ENCODE assay signal across 20 cellular contexts in the genomic region with DNA sequence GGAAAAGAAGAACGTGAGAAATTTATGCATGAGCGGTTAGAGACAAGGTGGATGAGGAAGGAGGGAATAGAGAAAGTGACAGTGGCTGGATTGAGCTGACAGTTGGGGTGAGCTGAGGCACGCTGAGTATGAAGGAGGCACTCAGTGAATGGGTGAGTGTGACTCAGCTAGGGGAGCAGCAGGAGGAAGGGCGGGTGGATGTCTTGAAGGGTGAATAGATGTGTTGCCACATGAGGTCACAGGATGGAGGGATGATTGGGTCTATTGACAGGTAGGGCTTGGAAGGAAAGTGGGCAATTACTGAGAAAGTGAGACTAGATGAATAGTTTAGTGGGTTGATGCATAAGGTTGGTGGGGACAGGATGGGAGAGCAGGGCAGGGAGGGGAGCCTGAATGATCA. TPM values are rescaled to one million over a fixed set of nuclear protein-coding genes. Genes with fewer than 3 reads are reported as not detected.
DNase-seq lines count a peak whose midpoint lies in the region; ATAC-seq and TF ChIP-seq lines count a peak whose summit lies in the region.
"Had no signal": no experiment of that assay in that cellular context is flagged by ENCODE, and none has a peak within 500 bp of the region (broad histone marks: within the 10 kb centered on the region; RNA-seq: fewer than 3 reads in every experiment).

No MANE protein-coding gene starts in this region.

- H3K4me1 ChIP-seq in Peyer's patch = no peaks in the 10 kb centered on the region

- peaks cover 2% of the 10 kb centered on the region for H3K27me3 Mint-ChIP-seq in activated CD8-positive, alpha-beta T cell treated with anti-CD3 and anti-CD28 coated beads for 36 hours
- peaks cover 24% of the 10 kb centered on the region for H3K27me3 Mint-ChIP-seq in activated CD8-positive, alpha-beta T cell treated with anti-CD3 and anti-CD28 coated beads, Interleukin-2, amount 10 ng/mL, durations not matched to agents 7 days and 5 days (ENCODE audit: low read depth)
- H3K27me3 Mint-ChIP-seq in CD14-positive monocyte (ENCODE audit: low read depth in 3 of 3) (peaks cover 28 to 42% (median 39%) of the 10 kb centered on the region in 3 donors), natural killer cell (ENCODE audit: low read depth in 2 of 2) (peaks cover 9 to 19% of the 10 kb centered on the region in 2 donors)

- no peak for DNase-seq in activated CD8-positive, alpha-beta T cell treated with anti-CD3 and anti-CD28 coated beads for 36 hours
- no peak for DNase-seq in activated CD8-positive, alpha-beta T cell treated with anti-CD3 and anti-CD28 coated beads, Interleukin-2, amount 10 ng/mL, durations not matched to agents 7 days and 5 days
- peak; percentile 47 for DNase-seq in CD14-positive monocyte (ENCODE audit: low spot score)
- DNase-seq in Peyer's patch = peak in 2 of 3 donors; percentile 8 to 15
- DNase-seq in mesenteric fat pad (ENCODE audit: low spot score) = peak; percentile 49
- no peak for DNase-seq in NOMO-1 treated with dmso at 0.1 percent for 144 hours (lab: John Stamatoyannopoulos, UW; ENCODE audit: unreplicated experiment)
- DNase-seq in natural killer cell = no peak
- DNase-seq: 8988T, DMS 273 treated with DMSO at 0.1 percent for 48 hours, H7, Karpas-422, NCI-H1417, NCI-H1930, NCI-H2171 treated with DMSO at 0.1 percent for 48 hours, NCI-H510A, NCI-H82 had no signal

- no peaks in the 10 kb centered on the region for H3K27me3 ChIP-seq in Peyer's patch
- H3K27me3 ChIP-seq: BLaER1 had no signal

- peak; percentile 88 for ATAC-seq in activated CD8-positive, alpha-beta T cell treated with anti-CD3 and anti-CD28 coated beads for 36 hours
- no peak for ATAC-seq in activated CD8-positive, alpha-beta T cell treated with anti-CD3 and anti-CD28 coated beads, Interleukin-2, amount 10 ng/mL, durations not matched to agents 7 days and 5 days
- ATAC-seq in HG03469 (IDR thresholded peaks at IDR 0.05; ENCODE audit: unreplicated experiment) = no peak
- ATAC-seq in natural killer cell = no peak
- ATAC-seq: HepG2 had no signal

- H3K36me3 Mint-ChIP-seq in activated CD8-positive, alpha-beta T cell treated with anti-CD3 and anti-CD28 coated beads for 36 hours (ENCODE audit: low read depth) = no peaks in the 10 kb centered on the region
- no peaks in the 10 kb centered on the region for H3K36me3 Mint-ChIP-seq in activated CD8-positive, alpha-beta T cell treated with anti-CD3 and anti-CD28 coated beads, Interleukin-2, amount 10 ng/mL, durations not matched to agents 7 days and 5 days (ENCODE audit: low read depth)
- H3K36me3 Mint-ChIP-seq in CD14-positive monocyte (peaks cover under 1 to 15% of the 10 kb centered on the region in 2 donors), natural killer cell (no peaks in the 10 kb centered on the region)

- H3K4me1 Mint-ChIP-seq in activated CD8-positive, alpha-beta T cell treated with anti-CD3 and anti-CD28 coated beads for 36 hours (ENCODE audit: low read depth) = no peaks in the 10 kb centered on the region
- no peaks in the 10 kb centered on the region for H3K4me1 Mint-ChIP-seq in activated CD8-positive, alpha-beta T cell treated with anti-CD3 and anti-CD28 coated beads, Interleukin-2, amount 10 ng/mL, durations not matched to agents 7 days and 5 days (ENCODE audit: low read depth)
- H3K4me1 Mint-ChIP-seq in CD14-positive monocyte = peaks cover 13% of the 10 kb centered on the region
- peaks cover 0 to 13% of the 10 kb centered on the region in 2 donors for H3K4me1 Mint-ChIP-seq in natural killer cell

- no peaks in the 10 kb centered on the region for H3K36me3 ChIP-seq in Peyer's patch
- H3K36me3 ChIP-seq: BLaER1 had no signal

- H3K9me3 Mint-ChIP-seq in activated CD8-positive, alpha-beta T cell treated with anti-CD3 and anti-CD28 coated beads for 36 hours = peaks cover 4% of the 10 kb centered on the region
- peaks cover 10% of the 10 kb centered on the region for H3K9me3 Mint-ChIP-seq in activated CD8-positive, alpha-beta T cell treated with anti-CD3 and anti-CD28 coated beads, Interleukin-2, amount 10 ng/mL, durations not matched to agents 7 days and 5 days (ENCODE audit: insufficient read depth)
- H3K9me3 Mint-ChIP-seq in CD14-positive monocyte = peaks cover 5 to 15% (median 10%) of the 10 kb centered on the region in 7 donors
- H3K9me3 Mint-ChIP-seq in natural killer cell = no peaks in the 10 kb centered on the region

- H3K4me3 Mint-ChIP-seq in activated CD8-positive, alpha-beta T cell treated with anti-CD3 and anti-CD28 coated beads for 36 hours = no peak overlapping the region
- H3K4me3 Mint-ChIP-seq in activated CD8-positive, alpha-beta T cell treated with anti-CD3 and anti-CD28 coated beads, Interleukin-2, amount 10 ng/mL, durations not matched to agents 7 days and 5 days = no peak overlapping the region
- no peak overlapping the region for H3K4me3 Mint-ChIP-seq in CD14-positive monocyte
- H3K4me3 Mint-ChIP-seq in natural killer cell = no peak overlapping the region

- H3K4me3 ChIP-seq in Peyer's patch = no peak overlapping the region
- H3K4me3 ChIP-seq: BLaER1 had no signal

- POLR2A ChIA-PET in activated CD8-positive, alpha-beta T cell treated with anti-CD3 and anti-CD28 coated beads for 36 hours (lab: Charles Lee) = no interaction called here
- POLR2A ChIA-PET in activated CD8-positive, alpha-beta T cell treated with anti-CD3 and anti-CD28 coated beads, Interleukin-2, amount 10 ng/mL, durations not matched to agents 7 days and 5 days (lab: Charles Lee) = no interaction called here

- TF ChIP-seq POLR2A in Peyer's patch (IDR thresholded peaks at IDR 0.05) = no peak

- H3K27ac ChIP-seq in Peyer's patch = no peak overlapping the region
- H3K27ac ChIP-seq: BLaER1 had no signal

- intact Hi-C loops in activated CD8-positive, alpha-beta T cell treated with anti-CD3 and anti-CD28 coated beads for 36 hours (cut with micrococcal nuclease) = no loop called here
- intact Hi-C loops in CD14-positive monocyte (cut with micrococcal nuclease) (loop anchor here in 1 of 2 donors (5.0 kb wide), 1 partner anchor 90 kb away; a partner anchor contains a TSS), natural killer cell (cut with micrococcal nuclease) (no loop called here)

- CTCF ChIA-PET in activated CD8-positive, alpha-beta T cell treated with anti-CD3 and anti-CD28 coated beads for 36 hours (lab: Charles Lee) = no interaction called here
- CTCF ChIA-PET in activated CD8-positive, alpha-beta T cell treated with anti-CD3 and anti-CD28 coated beads, Interleukin-2, amount 10 ng/mL, durations not matched to agents 7 days and 5 days (lab: Charles Lee) = interaction anchor here (1.1 kb wide), 1 partner anchor 51 kb away, joined by 3 read pairs; no protein-coding TSS in a partner anchor

- no peak overlapping the region for H3K27ac Mint-ChIP-seq in activated CD8-positive, alpha-beta T cell treated with anti-CD3 and anti-CD28 coated beads for 36 hours
- no peak overlapping the region for H3K27ac Mint-ChIP-seq in activated CD8-positive, alpha-beta T cell treated with anti-CD3 and anti-CD28 coated beads, Interleukin-2, amount 10 ng/mL, durations not matched to agents 7 days and 5 days
- H3K27ac Mint-ChIP-seq in CD14-positive monocyte (no peak overlapping the region), natural killer cell (no peak overlapping the region)

- no peaks in the 10 kb centered on the region for H3K9me3 ChIP-seq in Peyer's patch

- TF ChIP-seq CTCF in activated CD8-positive, alpha-beta T cell treated with anti-CD3 and anti-CD28 coated beads for 36 hours (IDR thresholded peaks at IDR 0.05) = no peak
- TF ChIP-seq CTCF in CD14-positive monocyte (IDR thresholded peaks at IDR 0.05) (no peak), Peyer's patch (IDR thresholded peaks at IDR 0.05) (no peak), natural killer cell (IDR thresholded peaks at IDR 0.05) (no peak)

RNA-seq across cellular contexts. Expression of a gene that starts 8.0 kb away (rescaled TPM):
- total RNA-seq in activated CD8-positive, alpha-beta T cell treated with anti-CD3 and anti-CD28 coated beads for 36 hours = under 1 TPM; 0.07 to 0.31 TPM
- 1 to 10 TPM in 1 of 2 experiments, under 1 TPM in 1; 0.63 to 1.0 TPM for total RNA-seq in activated CD8-positive, alpha-beta T cell treated with anti-CD3 and anti-CD28 coated beads, Interleukin-2, amount 10 ng/mL, durations not matched to agents 7 days and 5 days
- polyA plus RNA-seq in CD14-positive monocyte = not detected
- total RNA-seq in Peyer's patch (1 to 10 TPM in 3 of 4 donors, under 1 TPM in 1; 0.88 to 5.0 (median 3.4) TPM), mesenteric fat pad (1.5 TPM), natural killer cell (1 to 10 TPM; 5.5 to 8.1 (median 6.5) TPM)

RNA-seq across cellular contexts. Expression of a gene that starts 21.4 kb away (rescaled TPM):
- total RNA-seq in activated CD8-positive, alpha-beta T cell treated with anti-CD3 and anti-CD28 coated beads for 36 hours = 10 to 100 TPM; 44.9 to 45.6 TPM
- total RNA-seq in activated CD8-positive, alpha-beta T cell treated with anti-CD3 and anti-CD28 coated beads, Interleukin-2, amount 10 ng/mL, durations not matched to agents 7 days and 5 days = 100 to 1,000 TPM; 153 to 172 TPM
- polyA plus RNA-seq in CD14-positive monocyte = 1,000 to 10,000 TPM in 1 of 2 donors, 100 to 1,000 TPM in 1; 855 to 1,372 TPM
- total RNA-seq in Peyer's patch (1,000 to 10,000 TPM in 2 of 4 donors, 100 to 1,000 TPM in 2; 129 to 1,688 (median 1,221) TPM), mesenteric fat pad (940 TPM), natural killer cell (100 to 1,000 TPM; 388 to 446 (median 415) TPM)

RNA-seq across cellular contexts. Expression of a gene that starts 45.4 kb away (rescaled TPM):
- not detected for total RNA-seq in activated CD8-positive, alpha-beta T cell treated with anti-CD3 and anti-CD28 coated beads for 36 hours
- not detected for total RNA-seq in activated CD8-positive, alpha-beta T cell treated with anti-CD3 and anti-CD28 coated beads, Interleukin-2, amount 10 ng/mL, durations not matched to agents 7 days and 5 days
- polyA plus RNA-seq in CD14-positive monocyte = not detected
- total RNA-seq in Peyer's patch (not detected), mesenteric fat pad (not detected), natural killer cell (not detected)
- total RNA-seq: Daoy, H7, HepG2 had no signal
- polyA plus RNA-seq: HepG2 had no signal

Comparison
In these comparisons a context has a peak if more than half of its experiments do, and no peak if none do; other contexts are left out.
1. DNase-seq: peak in CD14-positive monocyte (single experiment), Peyer's patch (2 of 3) and mesenteric fat pad (single experiment); none in activated CD8-positive, alpha-beta T cell treated with anti-CD3 and anti-CD28 coated beads for 36 hours (single experiment), activated CD8-positive, alpha-beta T cell treated with anti-CD3 and anti-CD28 coated beads, Interleukin-2, amount 10 ng/mL, durations not matched to agents 7 days and 5 days (single experiment), NOMO-1 treated with dmso at 0.1 percent for 144 hours (single experiment) and natural killer cell (single experiment).